ENCODE assay signal across 1 cellular context in the genomic region with DNA sequence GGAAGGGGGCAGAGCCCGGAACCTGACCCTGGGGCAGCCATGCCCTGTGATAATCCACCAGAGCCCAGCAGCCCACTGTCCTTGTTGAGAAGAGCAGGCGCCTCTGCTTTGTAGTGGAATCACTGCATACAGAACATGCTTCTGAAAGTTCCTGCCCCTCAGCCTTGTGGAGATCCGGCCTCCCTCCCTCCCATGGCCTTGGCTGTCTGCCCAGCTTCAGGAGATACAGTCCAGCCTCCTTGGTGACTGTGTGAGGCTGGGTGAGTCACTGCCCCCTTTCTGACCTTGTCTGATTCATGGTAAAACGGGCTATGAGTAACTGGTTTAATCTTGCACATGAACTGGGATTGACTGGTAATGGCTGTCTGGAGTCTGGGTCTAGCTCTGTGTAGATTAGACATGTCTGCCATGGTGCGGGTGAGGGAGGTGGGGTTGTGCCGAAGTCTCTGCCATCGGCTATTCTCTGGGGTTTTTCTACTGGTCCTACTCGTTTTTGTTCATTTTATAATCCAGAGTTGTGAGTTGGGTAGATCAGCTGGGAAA.
TF ChIP-seq lines count a peak whose summit lies in the region.
"Not testable (repeated sequence)": the region's sequence is repeated elsewhere in the genome, so short reads cannot be mapped to it uniquely, and the experiment has no call there.

No MANE protein-coding gene starts in this region.

TF ChIP-seq in K562, 482 proteins besides CTCF, POLR2A, EP300 and RAD21 (continued from another document):
- TF ChIP-seq HMBOX1 (IDR thresholded peaks at IDR 0.05) (peak; percentile 81), MYC (IDR thresholded peaks at IDR 0.05; ENCODE audit: low read depth, low read length) (0 out of 2 replicates have a peak, but pooled peaks have one; percentile 22), JUND (IDR thresholded peaks at IDR 0.05; ENCODE audit: borderline replicate concordance, low read depth, low read length) (peak; percentile 58), JUND (tag; IDR thresholded peaks at IDR 0.05; ENCODE audit: borderline replicate concordance, low read depth, low read length) (peak; percentile 60; the same call in 1 of the 3 replicates), NFIC (IDR thresholded peaks at IDR 0.05) (peak; percentile 82), RBFOX2 (IDR thresholded peaks at IDR 0.05; ENCODE audit: low read depth, low read length) (0 out of 2 replicates have a peak, but pooled peaks have one; percentile 20), SMARCA4 (IDR thresholded peaks at IDR 0.05) (0 out of 2 replicates have a peak, but pooled peaks have one; percentile 38), TBL1XR1 (IDR thresholded peaks at IDR 0.05; ENCODE audit: low read length in 2 of 2) (peak in 1 of 2 experiments; percentile 15; a peak in 1 of 4 replicates), RCOR1 (IDR thresholded peaks at IDR 0.05; ENCODE audit: borderline replicate concordance in 1 of 2, low read depth in 2 of 2, low read length in 2 of 2) (peak in 1 of 2 experiments; percentile 42; a peak in 1 of 4 replicates), CREM (IDR thresholded peaks at IDR 0.05; ENCODE audit: low read depth) (0 out of 2 replicates have a peak, but pooled peaks have one; percentile 15), MLLT1 (IDR thresholded peaks at IDR 0.05) (peak in 1 of 2 experiments; percentile 93; a peak in 2 of 4 replicates), FOSL1 (tag; conservative IDR thresholded peaks at IDR 0.05) (peak; percentile 90), JUN (IDR thresholded peaks at IDR 0.05; ENCODE audit: borderline replicate concordance, low read depth, low read length) (peak; percentile 55), ZNF23 (CRISPR knock-in tag; IDR thresholded peaks at IDR 0.05) (peak; percentile 76), MEIS2 (IDR thresholded peaks at IDR 0.05; ENCODE audit: partially characterized antibody) (peak; percentile 24), VEZF1 (CRISPR knock-in tag; IDR thresholded peaks at IDR 0.05) (peak; percentile 54; the same call in 1 of the 2 replicates), ZBTB17 (CRISPR knock-in tag; IDR thresholded peaks at IDR 0.05) (peak; percentile 98), NR2C2 (tag; IDR thresholded peaks at IDR 0.05) (peak; percentile 44; the same call in 1 of the 2 replicates)
- not testable (repeated sequence) for TF ChIP-seq MYC (CRISPR knock-in tag; IDR thresholded peaks at IDR 0.05; ENCODE audit: borderline replicate concordance, low read depth); JUN (CRISPR knock-in tag; IDR thresholded peaks at IDR 0.05; ENCODE audit: borderline replicate concordance); NR2C2 (CRISPR knock-in tag; IDR thresholded peaks at IDR 0.05)
